22 cellular contexts compared by ENCODE assay signal in the genomic region with DNA sequence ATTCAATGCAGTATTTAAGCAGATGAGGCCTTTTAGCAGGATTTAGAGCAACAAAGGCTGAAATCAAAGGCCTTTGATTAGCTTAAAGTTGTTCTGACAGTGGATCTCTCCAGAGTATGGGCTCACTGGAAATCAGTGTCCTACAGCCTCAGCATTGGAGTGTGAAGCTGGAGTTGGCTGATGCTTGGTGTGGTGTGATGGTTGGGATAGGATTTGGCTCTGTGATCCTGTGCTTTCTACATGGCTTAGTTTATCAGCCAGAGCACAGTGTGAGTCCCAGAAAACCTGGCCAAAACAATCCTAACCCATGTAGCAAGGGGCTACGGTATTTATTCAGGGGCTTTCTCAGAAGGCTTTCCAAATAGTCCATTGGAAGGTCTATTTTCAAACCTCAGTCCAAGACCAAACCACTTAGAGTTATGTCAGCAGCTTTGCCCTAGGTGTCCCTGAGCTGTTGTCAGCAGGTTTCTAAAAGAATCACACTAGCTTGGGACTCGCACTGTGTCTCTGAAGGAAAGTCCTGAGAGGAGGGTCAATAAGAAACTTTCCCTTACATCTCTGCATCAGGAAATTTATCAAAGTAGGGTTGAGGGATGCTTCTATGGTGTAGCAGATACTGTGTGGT.
DNase-seq lines count a peak whose midpoint lies in the region; ATAC-seq, FAIRE-seq and TF ChIP-seq lines count a peak whose summit lies in the region.
"Had no signal": no experiment of that assay in that cellular context is flagged by ENCODE, and none has a peak within 500 bp of the region (broad histone marks: within the 10 kb centered on the region; RNA-seq: fewer than 3 reads in every experiment).

No MANE protein-coding gene starts in this region.

- H4K20me1 ChIP-seq in neural cell (ENCODE audit: insufficient read depth) (no peaks in the 10 kb centered on the region), PC-9 (ENCODE audit: insufficient read depth) (no peaks in the 10 kb centered on the region)

- H3K79me2 ChIP-seq in neural cell (replicated peaks; ENCODE audit: insufficient read depth, low read length) (no peaks in the 10 kb centered on the region), PC-9 (ENCODE audit: low read depth) (no peaks in the 10 kb centered on the region)

- no peak for TF ChIP-seq RAD21 in neural cell (conservative IDR thresholded peaks at IDR 0.05)

- H3K27me3 Mint-ChIP-seq in stimulated activated naive B cell treated with anti-CD40 and anti-IgM and Interleukin-4, amounts not matched to agents 10 μg/mL and 1 μg/mL and 100 μg/mL, for 72 hours, result no peaks in the 10 kb centered on the region

- peak overlapping the region; percentile 1 to 89 (median 78) for H3K27ac ChIP-seq in heart left ventricle
- H3K27ac ChIP-seq in neural cell (ENCODE audit: low read length), result peak overlapping the region; percentile 94
- no peak overlapping the region for H3K27ac ChIP-seq in PC-9

- H3K4me3 ChIP-seq in heart left ventricle (no peak overlapping the region), neural cell (ENCODE audit: low read length) (peak overlapping the region; percentile 47), PC-9 (no peak overlapping the region)

- no peak overlapping the region for H3K4me3 Mint-ChIP-seq in stimulated activated naive B cell treated with anti-CD40 and anti-IgM and Interleukin-4, amounts not matched to agents 10 μg/mL and 1 μg/mL and 100 μg/mL, for 72 hours
- H3K4me3 Mint-ChIP-seq: CD4-positive, CD25-positive, alpha-beta regulatory T cell had no signal

- intact Hi-C loops in heart left ventricle (cut with DNase I) (loop anchor here in 5 of 10 donors (1.0 to 10.0 kb wide), 5 partner anchors 54 to 69 kb away; a partner anchor contains a TSS), PC-9 (cut with micrococcal nuclease; ENCODE audit: unreplicated experiment) (no loop called here)

- no peak for TF ChIP-seq CTCF in heart left ventricle (IDR thresholded peaks at IDR 0.05)
- no peak for TF ChIP-seq CTCF in neural cell (IDR thresholded peaks at IDR 0.05; ENCODE audit: poor library complexity, severe bottlenecking)
- TF ChIP-seq CTCF in PC-9 (conservative IDR thresholded peaks at IDR 0.05), result no peak

- peaks cover 2 to 4% of the 10 kb centered on the region in 2 donors for H3K9me3 Mint-ChIP-seq in stimulated activated naive B cell treated with anti-CD40 and anti-IgM and Interleukin-4, amounts not matched to agents 10 μg/mL and 1 μg/mL and 100 μg/mL, for 72 hours
- H3K9me3 Mint-ChIP-seq: CD4-positive, CD25-positive, alpha-beta regulatory T cell had no signal

- H3K27me3 ChIP-seq in heart left ventricle (no peaks in the 10 kb centered on the region), neural cell (ENCODE audit: insufficient read depth, low read depth, low read length) (no peaks in the 10 kb centered on the region), PC-9 (ENCODE audit: insufficient read depth, low read depth) (no peaks in the 10 kb centered on the region)
- H3K27me3 ChIP-seq: BE2C had no signal

- H3K27ac Mint-ChIP-seq in stimulated activated naive B cell treated with anti-CD40 and anti-IgM and Interleukin-4, amounts not matched to agents 10 μg/mL and 1 μg/mL and 100 μg/mL, for 72 hours, result peak overlapping the region; percentile 100

- H3K36me3 Mint-ChIP-seq in stimulated activated naive B cell treated with anti-CD40 and anti-IgM and Interleukin-4, amounts not matched to agents 10 μg/mL and 1 μg/mL and 100 μg/mL, for 72 hours, result peaks cover 6 to 7% of the 10 kb centered on the region in 2 donors
- H3K36me3 Mint-ChIP-seq: CD4-positive, CD25-positive, alpha-beta regulatory T cell had no signal

- H3K9me3 ChIP-seq in heart left ventricle (no peaks in the 10 kb centered on the region), neural cell (ENCODE audit: low read length) (no peaks in the 10 kb centered on the region), PC-9 (ENCODE audit: insufficient read depth, low read depth) (no peaks in the 10 kb centered on the region)
- H3K9me3 ChIP-seq: BE2C had no signal

- peaks cover 32 to 62% of the 10 kb centered on the region in 2 donors for H3K4me1 Mint-ChIP-seq in stimulated activated naive B cell treated with anti-CD40 and anti-IgM and Interleukin-4, amounts not matched to agents 10 μg/mL and 1 μg/mL and 100 μg/mL, for 72 hours

- H3K36me3 ChIP-seq in heart left ventricle (no peaks in the 10 kb centered on the region), neural cell (ENCODE audit: insufficient read depth, low read length) (no peaks in the 10 kb centered on the region), PC-9 (ENCODE audit: low read depth) (no peaks in the 10 kb centered on the region)
- H3K36me3 ChIP-seq: BE2C had no signal

- ATAC-seq in heart left ventricle (peak; percentile 60 to 81 (median 79)), GM21423 (IDR thresholded peaks at IDR 0.05; ENCODE audit: unreplicated experiment) (no peak)
- ATAC-seq in stimulated activated naive B cell treated with anti-CD40 and anti-IgM and Interleukin-4, amounts not matched to agents 10 μg/mL and 1 μg/mL and 100 μg/mL, for 72 hours (replicated peaks), result no peak

- H3K9ac ChIP-seq in neural cell (ENCODE audit: low read length), result peak overlapping the region; percentile 63

- H3K4me2 ChIP-seq in neural cell (ENCODE audit: low read length) (peak overlapping the region; percentile 20), PC-9 (no peak overlapping the region)

- FAIRE-seq in GM12892 (lab: Jason Lieb, UNC) (peak; percentile 17), HTR-8/SVneo (lab: Jason Lieb, UNC) (no peak)
- FAIRE-seq: GM18507, RCC 7860 had no signal

- TF ChIP-seq EP300 in neural cell (conservative IDR thresholded peaks at IDR 0.05; ENCODE audit: poor library complexity, severe bottlenecking), result no peak

- peaks cover 16% of the 10 kb centered on the region for H3F3A ChIP-seq in neural cell (ENCODE audit: insufficient read depth, low read length, poor library complexity, severe bottlenecking)
- no peaks in the 10 kb centered on the region for H3F3A ChIP-seq in PC-9 (ENCODE audit: insufficient read depth, low read depth)

- peaks cover 0 to 38% (median 16%) of the 10 kb centered on the region in 12 donors for H3K4me1 ChIP-seq in heart left ventricle
- H3K4me1 ChIP-seq in PC-9 (replicated peaks; ENCODE audit: insufficient read depth), result no peaks in the 10 kb centered on the region
- H3K4me1 ChIP-seq: BE2C had no signal

- BruUV-seq in PC-9 (replicated peaks; lab: Mats Ljungman, UMichigan), result no TSS peak

- H3K9me2 ChIP-seq in neural cell (ENCODE audit: insufficient read depth, low read length), result no peaks in the 10 kb centered on the region
- no peaks in the 10 kb centered on the region for H3K9me2 ChIP-seq in PC-9 (ENCODE audit: insufficient read depth)

- POLR2A ChIA-PET in PC-9 (lab: Charles Lee; ENCODE audit: unreplicated experiment), result no interaction called here

- CTCF ChIA-PET in PC-9 (lab: Charles Lee), result no interaction called here

- 49 to 77% (median 65%) methylated on average over 1 to 2 of the region's 2 CpGs for WGBS in heart left ventricle, 4 donors

- DNase-seq in GM12892 (ENCODE audit: insufficient read length) (no peak), heart left ventricle (no peak), HTR-8/SVneo (ENCODE audit: insufficient read length, low spot score) (no peak), DMS79 (lab: John Stamatoyannopoulos, UW) (no peak), PC-9 (no peak)
- DNase-seq in stimulated activated naive B cell treated with anti-CD40 and anti-IgM and Interleukin-4, amounts not matched to agents 10 μg/mL and 1 μg/mL and 100 μg/mL, for 72 hours, result no peak
- DNase-seq: BE2C; CD4-positive, CD25-positive, alpha-beta regulatory T cell; DMS79 treated with DMSO at 0.1 percent for 48 hours; GOT3; HCEC 1CT; KG1; NCI-H1105; NCI-H146; NCI-H2029; NCI-H345; NCI-H524 treated with DMSO at 0.1 percent for 48 hours; NCI-H82 had no signal

- no peak for TF ChIP-seq POLR2A in GM12892 (IDR thresholded peaks at IDR 0.05; ENCODE audit: low read depth, low read length)
- no peak for TF ChIP-seq POLR2A in heart left ventricle (IDR thresholded peaks at IDR 0.05)

- H2AFZ ChIP-seq in neural cell (ENCODE audit: low read depth, low read length) (peak overlapping the region; percentile 16), PC-9 (no peak overlapping the region)

TF ChIP-seq in neural cell, 6 proteins besides CTCF, POLR2A, EP300 and RAD21:
- TF ChIP-seq POLR2AphosphoS5 (IDR thresholded peaks at IDR 0.05) (no peak), EZH2 (IDR thresholded peaks at IDR 0.05; ENCODE audit: borderline replicate concordance, insufficient read depth, low read length, poor library complexity, severe bottlenecking) (no peak), SMC3 (conservative IDR thresholded peaks at IDR 0.05; ENCODE audit: poor library complexity) (peak; percentile 10)

Comparison
In these comparisons a context has a peak if more than half of its experiments do, and no peak if none do; other contexts are left out.
1. ATAC-seq: peak in heart left ventricle (4 of 4); none in stimulated activated naive B cell treated with anti-CD40 and anti-IgM and Interleukin-4, amounts not matched to agents 10 μg/mL and 1 μg/mL and 100 μg/mL, for 72 hours (0 of 2) and GM21423 (single experiment).